In genomic region chr1:112702067-112702395, GRCh38 we compare ENCODE assay signal across 9 cellular contexts. TPM values are rescaled to one million over a fixed set of nuclear protein-coding genes. Genes with fewer than 3 reads are reported as not detected.
DNase-seq lines count a peak whose midpoint lies in the region; ATAC-seq and TF ChIP-seq lines count a peak whose summit lies in the region.
"Had no signal": no experiment of that assay in that cellular context is flagged by ENCODE, and none has a peak within 500 bp of the region (broad histone marks: within the 10 kb centered on the region; RNA-seq: fewer than 3 reads in every experiment).

No MANE protein-coding gene starts in this region.

- no peaks in the 10 kb centered on the region for H3K9me3 Mint-ChIP-seq in activated CD8-positive, alpha-beta memory T cell treated with anti-CD3 and anti-CD28 coated beads, Interleukin-2, amount 10 ng/mL, durations not matched to agents 7 days and 5 days (ENCODE audit: low read depth)
- no peaks in the 10 kb centered on the region for H3K9me3 Mint-ChIP-seq in activated naive CD8-positive, alpha-beta T cell treated with anti-CD3 and anti-CD28 coated beads, Interleukin-2, amount 10 ng/mL, durations not matched to agents 7 days and 5 days

- WGBS in mesenchymal stem cell: 83% methylated on average over 3 of the region's 3 CpGs
- 52% methylated on average over 3 of the region's 3 CpGs for WGBS in suprapubic skin

- H2BK12ac ChIP-seq in mesenchymal stem cell (ENCODE audit: low read length in 2 of 2): no peak overlapping the region

- H3K27me3 ChIP-seq in mesenchymal stem cell (ENCODE audit: control insufficient read depth in 1 of 2, insufficient read depth in 1 of 2, low read length in 2 of 2): no peaks in the 10 kb centered on the region
- no peaks in the 10 kb centered on the region for H3K27me3 ChIP-seq in suprapubic skin

- H2AFZ ChIP-seq in mesenchymal stem cell (ENCODE audit: low read depth, low read length): no peak overlapping the region

- DNase-seq in activated CD8-positive, alpha-beta memory T cell treated with anti-CD3 and anti-CD28 coated beads, Interleukin-2, amount 10 ng/mL, durations not matched to agents 7 days and 5 days: no peak
- DNase-seq in activated CD8-positive, alpha-beta memory T cell treated with anti-CD3 and anti-CD28 coated beads for 24 hours: no peak
- no peak for DNase-seq in activated naive CD8-positive, alpha-beta T cell treated with anti-CD3 and anti-CD28 coated beads, Interleukin-2, amount 10 ng/mL, durations not matched to agents 7 days and 5 days
- DNase-seq in mesenchymal stem cell (no peak), suprapubic skin (ENCODE audit: low spot score in 2 of 2) (peak; percentile 30 to 41), DMS114 treated with DMSO at 0.1 percent for 48 hours (lab: John Stamatoyannopoulos, UW; ENCODE audit: unreplicated experiment) (no peak), GM13976 (ENCODE audit: low spot score) (no peak), NOMO-1 (lab: John Stamatoyannopoulos, UW; ENCODE audit: unreplicated experiment in 2 of 2) (no peak)

- H3K4me3 ChIP-seq in mesenchymal stem cell (ENCODE audit: insufficient read depth in 1 of 2, low read depth in 1 of 2, low read length in 2 of 2): no peak overlapping the region
- H3K4me3 ChIP-seq in suprapubic skin: no peak overlapping the region

- no peak overlapping the region for H3K4me2 ChIP-seq in mesenchymal stem cell (ENCODE audit: low read length, poor library complexity, severe bottlenecking)

- peaks cover 58 to 60% of the 10 kb centered on the region in 2 experiments for H3K36me3 ChIP-seq in mesenchymal stem cell (ENCODE audit: control insufficient read depth in 1 of 2, insufficient read depth in 2 of 2, low read depth in 1 of 2, low read length in 2 of 2)
- H3K36me3 ChIP-seq in suprapubic skin: peaks cover 24% of the 10 kb centered on the region

- H2BK120ac ChIP-seq in mesenchymal stem cell (ENCODE audit: low read depth, low read length): no peak overlapping the region

- no peak for TF ChIP-seq EP300 in suprapubic skin (IDR thresholded peaks at IDR 0.05)

- CTCF ChIA-PET in activated CD8-positive, alpha-beta memory T cell treated with anti-CD3 and anti-CD28 coated beads, Interleukin-2, amount 10 ng/mL, durations not matched to agents 7 days and 5 days (lab: Charles Lee): interaction anchor here (1.2 to 4.1 kb wide), 2 partner anchors 13 kb away, joined by 3 to 36 read pairs; partner anchors contain the start of gene PPM1J

- no peaks in the 10 kb centered on the region for H3K9me3 ChIP-seq in mesenchymal stem cell (ENCODE audit: control insufficient read depth, low read length)
- no peaks in the 10 kb centered on the region for H3K9me3 ChIP-seq in suprapubic skin

- no peak overlapping the region for H4K8ac ChIP-seq in mesenchymal stem cell (ENCODE audit: low read length)

- H3K14ac ChIP-seq in mesenchymal stem cell (ENCODE audit: low read length in 2 of 2): no peak overlapping the region

- H3K27ac Mint-ChIP-seq in activated CD8-positive, alpha-beta memory T cell treated with anti-CD3 and anti-CD28 coated beads, Interleukin-2, amount 10 ng/mL, durations not matched to agents 7 days and 5 days: peak overlapping the region; percentile 82
- peak overlapping the region; percentile 69 for H3K27ac Mint-ChIP-seq in activated naive CD8-positive, alpha-beta T cell treated with anti-CD3 and anti-CD28 coated beads, Interleukin-2, amount 10 ng/mL, durations not matched to agents 7 days and 5 days

- peaks cover 1% of the 10 kb centered on the region for H3K79me1 ChIP-seq in mesenchymal stem cell (replicated peaks; ENCODE audit: low read length, poor library complexity, severe bottlenecking)

- H2BK15ac ChIP-seq in mesenchymal stem cell (ENCODE audit: low read depth, poor library complexity, severe bottlenecking): no peak overlapping the region

- H2AK5ac ChIP-seq in mesenchymal stem cell (ENCODE audit: low read length, severe bottlenecking): no peak overlapping the region

- H3K4me3 Mint-ChIP-seq in activated CD8-positive, alpha-beta memory T cell treated with anti-CD3 and anti-CD28 coated beads, Interleukin-2, amount 10 ng/mL, durations not matched to agents 7 days and 5 days: no peak overlapping the region
- peak overlapping the region; percentile 1 for H3K4me3 Mint-ChIP-seq in activated naive CD8-positive, alpha-beta T cell treated with anti-CD3 and anti-CD28 coated beads, Interleukin-2, amount 10 ng/mL, durations not matched to agents 7 days and 5 days

- H3K4me1 Mint-ChIP-seq in activated CD8-positive, alpha-beta memory T cell treated with anti-CD3 and anti-CD28 coated beads, Interleukin-2, amount 10 ng/mL, durations not matched to agents 7 days and 5 days: peaks cover 58% of the 10 kb centered on the region
- H3K4me1 Mint-ChIP-seq in activated naive CD8-positive, alpha-beta T cell treated with anti-CD3 and anti-CD28 coated beads, Interleukin-2, amount 10 ng/mL, durations not matched to agents 7 days and 5 days: peaks cover 48% of the 10 kb centered on the region

- H2BK5ac ChIP-seq in mesenchymal stem cell (ENCODE audit: low read depth, low read length, poor library complexity, severe bottlenecking): no peak overlapping the region

- no peak for TF ChIP-seq POLR2A in suprapubic skin (IDR thresholded peaks at IDR 0.05)

- H3K23ac ChIP-seq in mesenchymal stem cell (ENCODE audit: low read length in 2 of 2): no peak overlapping the region

- no peak overlapping the region for H4K91ac ChIP-seq in mesenchymal stem cell (ENCODE audit: low read length)

- no peak overlapping the region for H3K4ac ChIP-seq in mesenchymal stem cell (ENCODE audit: low read depth in 1 of 2, low read length in 2 of 2)

- in situ Hi-C loops in GM13976 (cut with MboI; ENCODE audit: low sequenced_read_pairs, unreplicated experiment): loop anchor here (10.0 to 25.0 kb wide), 2 partner anchors 197 to 335 kb away; partner anchors contain the start of gene WNT2B

- peak overlapping the region; percentile 62 for H3K9ac ChIP-seq in mesenchymal stem cell (ENCODE audit: low read length)
- H3K9ac ChIP-seq: KMS-11 had no signal

- POLR2A ChIA-PET in activated naive CD8-positive, alpha-beta T cell treated with anti-CD3 and anti-CD28 coated beads, Interleukin-2, amount 10 ng/mL, durations not matched to agents 7 days and 5 days (lab: Charles Lee): interaction anchor here (2.0 to 4.2 kb wide), 3 partner anchors 13 to 83 kb away, joined by 9 to 35 read pairs (median 10); partner anchors contain the start of genes CAPZA1, MOV10, PPM1J and ST7L

- peak overlapping the region; percentile 89 for H3K27ac ChIP-seq in mesenchymal stem cell (ENCODE audit: low read length, poor library complexity, severe bottlenecking)
- peak overlapping the region; percentile 77 for H3K27ac ChIP-seq in suprapubic skin
- H3K27ac ChIP-seq: KMS-11 had no signal

- H3K36me3 Mint-ChIP-seq in activated CD8-positive, alpha-beta memory T cell treated with anti-CD3 and anti-CD28 coated beads, Interleukin-2, amount 10 ng/mL, durations not matched to agents 7 days and 5 days: peaks cover 24% of the 10 kb centered on the region
- H3K36me3 Mint-ChIP-seq in activated naive CD8-positive, alpha-beta T cell treated with anti-CD3 and anti-CD28 coated beads, Interleukin-2, amount 10 ng/mL, durations not matched to agents 7 days and 5 days: peaks cover 8% of the 10 kb centered on the region

- H3K18ac ChIP-seq in mesenchymal stem cell (ENCODE audit: low read depth in 1 of 2, low read length in 2 of 2): no peak overlapping the region

- TF ChIP-seq CTCF in suprapubic skin (IDR thresholded peaks at IDR 0.05) (no peak), GM13976 (IDR thresholded peaks at IDR 0.05; ENCODE audit: borderline replicate concordance, control extremely low read depth, extremely low read depth, insufficient read depth, missing control alignments) (no peak)

- ATAC-seq in activated CD8-positive, alpha-beta memory T cell treated with anti-CD3 and anti-CD28 coated beads, Interleukin-2, amount 10 ng/mL, durations not matched to agents 7 days and 5 days: no peak
- no peak for ATAC-seq in activated naive CD8-positive, alpha-beta T cell treated with anti-CD3 and anti-CD28 coated beads, Interleukin-2, amount 10 ng/mL, durations not matched to agents 7 days and 5 days (ENCODE audit: low read depth)

- no peaks in the 10 kb centered on the region for H3K27me3 Mint-ChIP-seq in activated CD8-positive, alpha-beta memory T cell treated with anti-CD3 and anti-CD28 coated beads, Interleukin-2, amount 10 ng/mL, durations not matched to agents 7 days and 5 days
- H3K27me3 Mint-ChIP-seq in activated naive CD8-positive, alpha-beta T cell treated with anti-CD3 and anti-CD28 coated beads, Interleukin-2, amount 10 ng/mL, durations not matched to agents 7 days and 5 days: no peaks in the 10 kb centered on the region

- peaks cover 57% of the 10 kb centered on the region for H3K4me1 ChIP-seq in mesenchymal stem cell (ENCODE audit: control insufficient read depth, insufficient read depth, low read depth, low read length)
- peaks cover 79% of the 10 kb centered on the region for H3K4me1 ChIP-seq in suprapubic skin

RNA-seq across cellular contexts. Expression of gene RHOC, which starts 4.9 kb away (rescaled TPM):
- 100 to 1,000 TPM; 105 to 130 TPM for total RNA-seq in activated CD8-positive, alpha-beta memory T cell treated with anti-CD3 and anti-CD28 coated beads, Interleukin-2, amount 10 ng/mL, durations not matched to agents 7 days and 5 days
- 10 to 100 TPM; 81.2 to 85.5 TPM for total RNA-seq in activated naive CD8-positive, alpha-beta T cell treated with anti-CD3 and anti-CD28 coated beads, Interleukin-2, amount 10 ng/mL, durations not matched to agents 7 days and 5 days
- polyA plus RNA-seq in mesenchymal stem cell (2013, experiment 1 of 2): 509 TPM
- polyA plus RNA-seq in mesenchymal stem cell (2013, experiment 2 of 2): 495 TPM
- 100 to 1,000 TPM; 138 to 185 (median 153) TPM for total RNA-seq in suprapubic skin

RNA-seq across cellular contexts. Expression of gene PPM1J, which starts 13.1 kb away (rescaled TPM):
- total RNA-seq in activated CD8-positive, alpha-beta memory T cell treated with anti-CD3 and anti-CD28 coated beads, Interleukin-2, amount 10 ng/mL, durations not matched to agents 7 days and 5 days: under 1 TPM in 1 of 2 experiments, not detected in 1; 0.26 TPM
- total RNA-seq in activated naive CD8-positive, alpha-beta T cell treated with anti-CD3 and anti-CD28 coated beads, Interleukin-2, amount 10 ng/mL, durations not matched to agents 7 days and 5 days: under 1 TPM in 1 of 2 experiments, not detected in 1; 0.25 TPM
- 0.90 TPM for polyA plus RNA-seq in mesenchymal stem cell (2013, experiment 1 of 2)
- 0.93 TPM for polyA plus RNA-seq in mesenchymal stem cell (2013, experiment 2 of 2)
- 10 to 100 TPM in 3 of 4 donors, 1 to 10 TPM in 1; 6.6 to 22.1 (median 13.4) TPM for total RNA-seq in suprapubic skin

RNA-seq across cellular contexts. Expression of gene MOV10, which starts 27.6 kb away (rescaled TPM):
- 100 to 1,000 TPM; 112 to 171 TPM for total RNA-seq in activated CD8-positive, alpha-beta memory T cell treated with anti-CD3 and anti-CD28 coated beads, Interleukin-2, amount 10 ng/mL, durations not matched to agents 7 days and 5 days
- 100 to 1,000 TPM; 124 to 130 TPM for total RNA-seq in activated naive CD8-positive, alpha-beta T cell treated with anti-CD3 and anti-CD28 coated beads, Interleukin-2, amount 10 ng/mL, durations not matched to agents 7 days and 5 days
- polyA plus RNA-seq in mesenchymal stem cell (2013, experiment 1 of 2): 62.1 TPM
- polyA plus RNA-seq in mesenchymal stem cell (2013, experiment 2 of 2): 60.3 TPM
- total RNA-seq in suprapubic skin: 100 to 1,000 TPM in 1 of 4 donors, 10 to 100 TPM in 3; 42.8 to 147 (median 70.1) TPM

Comparison
In these comparisons a context has a peak if more than half of its experiments do, and no peak if none do; other contexts are left out.
1. DNase-seq: peak in suprapubic skin (2 of 2); none in activated CD8-positive, alpha-beta memory T cell treated with anti-CD3 and anti-CD28 coated beads, Interleukin-2, amount 10 ng/mL, durations not matched to agents 7 days and 5 days (single experiment), activated CD8-positive, alpha-beta memory T cell treated with anti-CD3 and anti-CD28 coated beads for 24 hours (single experiment), activated naive CD8-positive, alpha-beta T cell treated with anti-CD3 and anti-CD28 coated beads, Interleukin-2, amount 10 ng/mL, durations not matched to agents 7 days and 5 days (single experiment), mesenchymal stem cell (single experiment), DMS114 treated with DMSO at 0.1 percent for 48 hours (single experiment), GM13976 (single experiment) and NOMO-1 (0 of 2).
2. RNA of gene PPM1J, which starts 13.1 kb away (total RNA-seq): 6.6 to 22.1 TPM in suprapubic skin; 0.26 TPM in activated CD8-positive, alpha-beta memory T cell treated with anti-CD3 and anti-CD28 coated beads, Interleukin-2, amount 10 ng/mL, durations not matched to agents 7 days and 5 days and 0.25 TPM in activated naive CD8-positive, alpha-beta T cell treated with anti-CD3 and anti-CD28 coated beads, Interleukin-2, amount 10 ng/mL, durations not matched to agents 7 days and 5 days; every median in the first group is over 4 times any median in the second.